8 cellular contexts compared by ENCODE assay signal in genomic region chr16:3058173-3059030, GRCh38. TPM values are rescaled to one million over a fixed set of nuclear protein-coding genes. Genes with fewer than 3 reads are reported as not detected.
A peak's percentile ranks its signal among the peaks of the same experiment; 100 is the strongest.
DNase-seq lines count a peak whose midpoint lies in the region; ATAC-seq and TF ChIP-seq lines count a peak whose summit lies in the region.

No MANE protein-coding gene starts in this region.

- no peak for TF ChIP-seq POLR2A in GM18505 (IDR thresholded peaks at IDR 0.05; ENCODE audit: borderline replicate concordance, extremely low read depth, insufficient read depth, insufficient read length)

- H3K27ac Mint-ChIP-seq in CD14-positive monocyte: peak overlapping the region in 3 of 7 donors; percentile 54 to 63 (median 58)
- H3K27ac Mint-ChIP-seq in activated naive CD4-positive, alpha-beta T cell treated with anti-CD3 and anti-CD28 coated beads for 36 hours: peak overlapping the region; percentile 63
- H3K27ac Mint-ChIP-seq in osteocyte (ENCODE audit: unreplicated experiment): peak overlapping the region; percentile 62

- no peak for DNase-seq in CD14-positive monocyte (ENCODE audit: low spot score)
- DNase-seq in MV-4-11 (lab: John Stamatoyannopoulos, UW): peak; percentile 7
- DNase-seq in activated naive CD4-positive, alpha-beta T cell treated with anti-CD3 and anti-CD28 coated beads for 36 hours: peak; percentile 75
- peak; percentile 17 to 80 (median 57) for DNase-seq in head of caudate nucleus
- DNase-seq in osteocyte (ENCODE audit: extremely low spot score, unreplicated experiment): no peak
- DNase-seq in NCI-H446 (lab: John Stamatoyannopoulos, UW): no peak

- ATAC-seq in GM19463 (IDR thresholded peaks at IDR 0.05; ENCODE audit: unreplicated experiment) (peak; percentile 23), GM18505 (IDR thresholded peaks at IDR 0.05; ENCODE audit: unreplicated experiment) (no peak)

- H3K9me3 Mint-ChIP-seq in CD14-positive monocyte (no peaks in the 10 kb centered on the region), osteocyte (ENCODE audit: unreplicated experiment) (no peaks in the 10 kb centered on the region)
- H3K9me3 Mint-ChIP-seq in activated naive CD4-positive, alpha-beta T cell treated with anti-CD3 and anti-CD28 coated beads for 36 hours: no peaks in the 10 kb centered on the region

- intact Hi-C loops in CD14-positive monocyte (cut with micrococcal nuclease): loop anchor here (2.0 to 5.0 kb wide), 2 partner anchors 69 to 70 kb away; no protein-coding TSS in a partner anchor
- intact Hi-C loops in activated naive CD4-positive, alpha-beta T cell treated with anti-CD3 and anti-CD28 coated beads for 36 hours (cut with micrococcal nuclease): loop anchor here (1.0 to 5.0 kb wide), 6 partner anchors 17 to 108 kb away; partner anchors contain the start of genes HCFC1R1, THOC6 and TNFRSF12A
- intact Hi-C loops in head of caudate nucleus (cut with DNase I): loop anchor here (2.0 kb wide), 1 partner anchor 68 kb away; no protein-coding TSS in a partner anchor

- CTCF ChIA-PET in activated naive CD4-positive, alpha-beta T cell treated with anti-CD3 and anti-CD28 coated beads for 36 hours (lab: Charles Lee): interaction anchor here (0.5 to 11.2 kb wide), 21 partner anchors 10 to 1569 kb away, joined by 3 to 187 read pairs (median 6); partner anchors contain the start of genes MMP25 and ZNF213

- peaks cover 0 to 6% (median 3%) of the 10 kb centered on the region in 3 donors for H3K27me3 Mint-ChIP-seq in CD14-positive monocyte (ENCODE audit: low read depth in 3 of 3)
- H3K27me3 Mint-ChIP-seq in activated naive CD4-positive, alpha-beta T cell treated with anti-CD3 and anti-CD28 coated beads for 36 hours (ENCODE audit: low read depth): no peaks in the 10 kb centered on the region
- H3K27me3 Mint-ChIP-seq in osteocyte (ENCODE audit: unreplicated experiment): no peaks in the 10 kb centered on the region

- H3K4me1 Mint-ChIP-seq in CD14-positive monocyte (peaks cover 60% of the 10 kb centered on the region), osteocyte (ENCODE audit: unreplicated experiment) (peaks cover 15% of the 10 kb centered on the region)
- peaks cover 44% of the 10 kb centered on the region for H3K4me1 Mint-ChIP-seq in activated naive CD4-positive, alpha-beta T cell treated with anti-CD3 and anti-CD28 coated beads for 36 hours (ENCODE audit: low read depth)

- peak overlapping the region; percentile 82 to 89 for H3K4me3 Mint-ChIP-seq in CD14-positive monocyte
- peak overlapping the region; percentile 89 for H3K4me3 Mint-ChIP-seq in activated naive CD4-positive, alpha-beta T cell treated with anti-CD3 and anti-CD28 coated beads for 36 hours
- H3K4me3 Mint-ChIP-seq in osteocyte (ENCODE audit: unreplicated experiment): peak overlapping the region; percentile 83

- H3K36me3 Mint-ChIP-seq in CD14-positive monocyte: peaks cover 11 to 22% of the 10 kb centered on the region in 2 donors
- peaks cover 7% of the 10 kb centered on the region for H3K36me3 Mint-ChIP-seq in activated naive CD4-positive, alpha-beta T cell treated with anti-CD3 and anti-CD28 coated beads for 36 hours (ENCODE audit: low read depth)
- peaks cover 6% of the 10 kb centered on the region for H3K36me3 Mint-ChIP-seq in osteocyte (ENCODE audit: unreplicated experiment)

- TF ChIP-seq CTCF in CD14-positive monocyte (IDR thresholded peaks at IDR 0.05): no peak
- TF ChIP-seq CTCF in osteocyte (IDR thresholded peaks at IDR 0.05): no peak

RNA-seq across cellular contexts. Expression of gene IL32, which starts 7.0 kb away (rescaled TPM):
- polyA plus RNA-seq in CD14-positive monocyte: 1 to 10 TPM; 5.6 to 8.0 TPM
- total RNA-seq in activated naive CD4-positive, alpha-beta T cell treated with anti-CD3 and anti-CD28 coated beads for 36 hours: 100 to 1,000 TPM; 964 to 991 TPM
- total RNA-seq in osteocyte: 8.8 and 13.2 TPM in 2 replicates

RNA-seq across cellular contexts. Expression of gene MMP25, which starts 12.0 kb away (rescaled TPM):
- polyA plus RNA-seq in CD14-positive monocyte: 1 to 10 TPM in 1 of 2 donors, under 1 TPM in 1; 0.71 to 2.6 TPM
- under 1 TPM; 0.29 to 0.37 TPM for total RNA-seq in activated naive CD4-positive, alpha-beta T cell treated with anti-CD3 and anti-CD28 coated beads for 36 hours
- total RNA-seq in osteocyte: 3.0 and 3.6 TPM in 2 replicates

RNA-seq across cellular contexts. Expression of gene BICDL2, which starts 21.7 kb away (rescaled TPM):
- not detected for polyA plus RNA-seq in CD14-positive monocyte
- not detected for total RNA-seq in activated naive CD4-positive, alpha-beta T cell treated with anti-CD3 and anti-CD28 coated beads for 36 hours
- not detected in 2 replicates for total RNA-seq in osteocyte

RNA-seq across cellular contexts. Expression of gene THOC6, which starts 34.6 kb away (rescaled TPM):
- polyA plus RNA-seq in CD14-positive monocyte: 10 to 100 TPM; 42.4 to 57.7 TPM
- total RNA-seq in activated naive CD4-positive, alpha-beta T cell treated with anti-CD3 and anti-CD28 coated beads for 36 hours: 10 to 100 TPM; 40.6 to 41.0 TPM
- total RNA-seq in osteocyte: 36.6 and 40.1 TPM in 2 replicates

RNA-seq across cellular contexts. Expression of gene HCFC1R1, which starts 34.7 kb away (rescaled TPM):
- 10 to 100 TPM; 16.7 to 19.9 TPM for polyA plus RNA-seq in CD14-positive monocyte
- total RNA-seq in activated naive CD4-positive, alpha-beta T cell treated with anti-CD3 and anti-CD28 coated beads for 36 hours: 10 to 100 TPM; 22.6 to 26.8 TPM
- 133 and 139 TPM in 2 replicates for total RNA-seq in osteocyte

Comparison
In these comparisons a context has a peak if more than half of its experiments do, and no peak if none do; other contexts are left out.
1. DNase-seq: peak in MV-4-11 (single experiment), activated naive CD4-positive, alpha-beta T cell treated with anti-CD3 and anti-CD28 coated beads for 36 hours (single experiment) and head of caudate nucleus (42 of 42); none in CD14-positive monocyte (single experiment), osteocyte (single experiment) and NCI-H446 (0 of 2).
2. RNA of gene IL32, which starts 7.0 kb away (total RNA-seq): 964 to 991 TPM in activated naive CD4-positive, alpha-beta T cell treated with anti-CD3 and anti-CD28 coated beads for 36 hours; 8.8 to 13.2 TPM in osteocyte; every median in the first group is over 10 times any median in the second.
3. Peak in every context shown above with its lines, with median percentiles within 50 percentile points of each other: H3K4me3 Mint-ChIP-seq.